ENCODE assay signal across 6 cellular contexts in the genomic region with DNA sequence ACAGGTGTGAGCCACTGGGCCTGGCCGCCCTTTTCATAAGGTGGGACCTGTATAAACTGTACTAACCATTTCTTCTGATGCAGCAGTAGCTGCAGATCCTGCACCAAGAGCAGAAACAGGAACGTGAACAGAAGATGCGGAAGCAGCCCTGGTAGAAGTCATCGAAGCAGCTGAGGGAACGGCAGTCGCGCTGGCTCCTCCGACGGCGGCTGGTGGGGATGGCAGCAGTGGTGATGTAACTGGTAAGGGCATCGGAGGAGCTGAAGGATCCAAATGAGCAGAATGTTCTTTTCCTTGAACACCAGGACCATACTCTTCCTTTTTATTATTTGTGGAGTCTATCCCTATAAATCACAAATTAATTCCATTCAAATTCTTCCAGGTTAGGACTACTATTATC.
"Had no signal": no experiment of that assay in that cellular context is flagged by ENCODE, and none has a peak within 500 bp of the region (broad histone marks: within the 10 kb centered on the region; RNA-seq: fewer than 3 reads in every experiment).

No MANE protein-coding gene starts in this region.

- H3K27ac ChIP-seq: HL-60 had no signal

- H3K27ac Mint-ChIP-seq: IgD-negative memory B cell had no signal

- H3K27me3 Mint-ChIP-seq: IgD-negative memory B cell had no signal

- H3K4me3 ChIP-seq: K562 had no signal

- H3K9me3 Mint-ChIP-seq: IgD-negative memory B cell had no signal

- H3K4me3 Mint-ChIP-seq: IgD-negative memory B cell had no signal

- DNase-seq: IMR-90 had no signal

- FAIRE-seq: HepG2, HTR-8/SVneo, K562 had no signal
